ENCODE assay signal across 11 cellular contexts in the genomic region with DNA sequence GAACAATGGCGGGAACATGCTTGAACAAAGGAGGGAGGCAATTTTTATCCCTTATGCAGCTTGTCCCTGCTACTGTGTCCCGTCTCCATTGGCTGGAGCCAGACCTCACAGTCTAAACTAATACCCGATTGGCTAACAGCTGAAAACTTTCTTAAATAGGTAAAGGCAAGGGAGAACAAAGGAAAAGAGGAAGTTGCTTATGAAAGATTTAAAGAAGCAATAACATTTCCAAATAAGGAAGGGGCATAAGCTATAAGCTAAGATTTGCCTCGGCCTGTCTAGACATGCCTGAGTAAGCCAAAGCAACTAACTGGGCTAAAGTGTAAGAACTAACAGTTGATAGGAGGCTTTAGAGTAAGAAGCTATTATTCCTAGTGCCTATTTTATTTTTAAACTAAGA. TPM values are rescaled to one million over a fixed set of nuclear protein-coding genes. Genes with fewer than 3 reads are reported as not detected.
A peak's percentile ranks its signal among the peaks of the same experiment; 100 is the strongest.
DNase-seq lines count a peak whose midpoint lies in the region; ATAC-seq, FAIRE-seq and TF ChIP-seq lines count a peak whose summit lies in the region.
"Not testable (repeated sequence)": the region's sequence is repeated elsewhere in the genome, so short reads cannot be mapped to it uniquely, and the experiment has no call there.
"Had no signal": no experiment of that assay in that cellular context is flagged by ENCODE, and none has a peak within 500 bp of the region (broad histone marks: within the 10 kb centered on the region; RNA-seq: fewer than 3 reads in every experiment).

No MANE protein-coding gene starts in this region.

- not testable (repeated sequence) for FAIRE-seq in GM12878 (lab: Jason Lieb, UNC)

- CTCF ChIA-PET in GM12878 (lab: Yijun Ruan, JAX) = interaction anchor here (1.5 to 1.6 kb wide), 2 partner anchors 10 to 81 kb away, joined by 3 to 7 read pairs; no protein-coding TSS in a partner anchor

- H3K4me2 ChIP-seq in GM12878 (ENCODE audit: control insufficient read depth, insufficient read depth); hepatocyte: not testable (repeated sequence)

- H3K27ac ChIP-seq in GM12878 (ENCODE audit: control insufficient read depth, insufficient read depth) (peak overlapping the region; percentile 45; the same call in 1 of the 2 replicates), hepatocyte (peak overlapping the region; percentile 60)

- TF ChIP-seq RAD21 in GM12878 (IDR thresholded peaks at IDR 0.05; ENCODE audit: insufficient read depth, low read depth, low read length) = not testable (repeated sequence)

- RAD21 ChIA-PET in GM12878 (lab: Charles Lee; ENCODE audit: unreplicated experiment) = interaction anchor here (1.2 to 1.6 kb wide), 3 partner anchors 9 to 80 kb away, joined by 4 to 6 read pairs (median 5); no protein-coding TSS in a partner anchor

- ATAC-seq in GM18868 (IDR thresholded peaks at IDR 0.05; ENCODE audit: unreplicated experiment) (peak; percentile 44), GM12878 (peak; percentile 77)

- not testable (repeated sequence) for H3K4me1 ChIP-seq in HAP-1; GM12878 (ENCODE audit: control insufficient read depth, insufficient read depth, low read length); hepatocyte (ENCODE audit: insufficient read depth)

- not testable (repeated sequence) for H3K9me2 ChIP-seq in hepatocyte (replicated peaks; ENCODE audit: insufficient read depth)

- not testable (repeated sequence) for TF ChIP-seq EP300 in GM12878 (IDR thresholded peaks at IDR 0.05; ENCODE audit: borderline replicate concordance in 1 of 2, control insufficient read depth in 1 of 2, low read depth in 2 of 2, low read length in 2 of 2)

- DNase-seq in Daoy (ENCODE audit: low read depth) (peak; percentile 7), HAP-1 (ENCODE audit: low spot score in 2 of 2) (peak; percentile 5 to 15), LoVo (ENCODE audit: low spot score) (peak; percentile 10), SIG-M5 (lab: John Stamatoyannopoulos, UW) (peak; percentile 31), ureter (ENCODE audit: low spot score) (peak; percentile 47)
- not testable (repeated sequence) for DNase-seq in GM12878 (ENCODE audit: low read depth, low spot score); hepatocyte (ENCODE audit: low spot score)

- intact Hi-C loops in GM12878 (cut with micrococcal nuclease; ENCODE audit: unreplicated experiment) = not testable (repeated sequence)

- H3K27me3 ChIP-seq in HAP-1 (ENCODE audit: low read depth); GM12878 (replicated peaks in 1 of 2; ENCODE audit: control insufficient read depth in 2 of 2, insufficient read depth in 2 of 2, low read length in 1 of 2); hepatocyte: not testable (repeated sequence)

- not testable (repeated sequence) for H3K36me3 ChIP-seq in HAP-1 (replicated peaks); GM12878 (ENCODE audit: control insufficient read depth in 2 of 2, insufficient read depth in 2 of 2, low read length in 1 of 2); hepatocyte (replicated peaks; ENCODE audit: insufficient read depth, low read depth)

- H4K20me1 ChIP-seq in GM12878 (ENCODE audit: control insufficient read depth, insufficient read depth); hepatocyte (ENCODE audit: insufficient read depth, poor library complexity, severe bottlenecking): not testable (repeated sequence)

- not testable (repeated sequence) for H3K9ac ChIP-seq in GM12878 (ENCODE audit: control insufficient read depth, insufficient read depth, low read length)

- TF ChIP-seq CTCF in GM12878 (IDR thresholded peaks at IDR 0.05 in 2 of 3, conservative IDR thresholded peaks at IDR 0.05 in 1 of 3; ENCODE audit: control insufficient read depth in 2 of 3, extremely low read depth in 1 of 3, insufficient read depth in 1 of 3, low read depth in 3 of 3, low read length in 3 of 3); hepatocyte (IDR thresholded peaks at IDR 0.05; ENCODE audit: poor library complexity): not testable (repeated sequence)

- not testable (repeated sequence) for H3K4me3 ChIP-seq in HAP-1, GM12878, hepatocyte

- not testable (repeated sequence) for BruUV-seq in GM12878 (replicated peaks; lab: Mats Ljungman, UMichigan)

- not testable (repeated sequence) for H3K79me2 ChIP-seq in GM12878 (ENCODE audit: control insufficient read depth, insufficient read depth, low read length); hepatocyte

- in situ Hi-C loops in HAP-1 (cut with MboI; ENCODE audit: low sequenced_read_pairs); GM12878 (cut with MboI): not testable (repeated sequence)

- SMC1A ChIA-PET in GM12878 (lab: Charles Lee; ENCODE audit: uncharacterized antibody, unreplicated experiment) = interaction anchor here (0.8 to 1.7 kb wide), 4 partner anchors 10 to 81 kb away, joined by 3 to 5 read pairs (median 4); no protein-coding TSS in a partner anchor

- not testable (repeated sequence) for TF ChIP-seq POLR2A in GM12878 (IDR thresholded peaks at IDR 0.05; ENCODE audit: low read depth, low read length)

- 20% methylated on average over 4 of the region's 4 CpGs for WGBS in GM12878 (ENCODE audit: insufficient coverage, insufficient replicate concordance, low lambda C conversion rate, missing lambda C conversion rate)
- WGBS in hepatocyte (ENCODE audit: low lambda C conversion rate, missing lambda C conversion rate) = 78% methylated on average over 4 of the region's 4 CpGs

- not testable (repeated sequence) for H3K9me3 ChIP-seq in HAP-1; GM12878 (replicated peaks; ENCODE audit: control insufficient read depth, insufficient read depth, low read length); hepatocyte (ENCODE audit: low read depth)

- H2AFZ ChIP-seq in GM12878 (ENCODE audit: control insufficient read depth, low read depth, low read length); hepatocyte: not testable (repeated sequence)

- POLR2A ChIA-PET in GM12878 (lab: Charles Lee) = not testable (repeated sequence)

TF ChIP-seq in GM12878, 131 proteins besides CTCF, POLR2A, EP300 and RAD21:
- TF ChIP-seq SRF (IDR thresholded peaks at IDR 0.05; ENCODE audit: low read depth in 2 of 2, low read length in 2 of 2) = peak in 1 of 2 experiments; percentile 75; a peak in 2 of 4 replicates
- TF ChIP-seq SPI1 (IDR thresholded peaks at IDR 0.05; ENCODE audit: borderline replicate concordance, insufficient read depth, low read depth, low read length) = 0 out of 2 replicates have a peak, but pooled peaks have one; percentile 36
- TF ChIP-seq, protein P1, sequence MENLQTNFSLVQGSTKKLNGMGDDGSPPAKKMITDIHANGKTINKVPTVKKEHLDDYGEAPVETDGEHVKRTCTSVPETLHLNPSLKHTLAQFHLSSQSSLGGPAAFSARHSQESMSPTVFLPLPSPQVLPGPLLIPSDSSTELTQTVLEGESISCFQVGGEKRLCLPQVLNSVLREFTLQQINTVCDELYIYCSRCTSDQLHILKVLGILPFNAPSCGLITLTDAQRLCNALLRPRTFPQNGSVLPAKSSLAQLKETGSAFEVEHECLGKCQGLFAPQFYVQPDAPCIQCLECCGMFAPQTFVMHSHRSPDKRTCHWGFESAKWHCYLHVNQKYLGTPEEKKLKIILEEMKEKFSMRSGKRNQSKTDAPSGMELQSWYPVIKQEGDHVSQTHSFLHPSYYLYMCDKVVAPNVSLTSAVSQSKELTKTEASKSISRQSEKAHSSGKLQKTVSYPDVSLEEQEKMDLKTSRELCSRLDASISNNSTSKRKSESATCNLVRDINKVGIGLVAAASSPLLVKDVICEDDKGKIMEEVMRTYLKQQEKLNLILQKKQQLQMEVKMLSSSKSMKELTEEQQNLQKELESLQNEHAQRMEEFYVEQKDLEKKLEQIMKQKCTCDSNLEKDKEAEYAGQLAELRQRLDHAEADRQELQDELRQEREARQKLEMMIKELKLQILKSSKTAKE (IDR thresholded peaks at IDR 0.05; ENCODE audit: low read depth, poor library complexity, severe bottlenecking) = peak; percentile 51

RNA-seq across cellular contexts. Expression of a gene that starts 47.2 kb away (rescaled TPM):
- total RNA-seq in Daoy (2014; rRNA removed; shearing (Covaris generic)) = 3.9 and 15.8 TPM in 2 replicates
- total RNA-seq in GM12878 (2013; cell fraction: nucleolus; rRNA removed) = not detected in 2 replicates
- total RNA-seq in GM12878 (2014; rRNA removed) = 0.49 TPM in 1 of 2 replicates, not detected in the other
- 0.14 TPM in 1 of 2 replicates, not detected in the other for total RNA-seq in GM12878 (2014; rRNA removed; fragmentation: Illumina TruSeq; extraction: Trizol)
- total RNA-seq in GM12878 (2021) = 0.16 and 0.26 TPM in 2 replicates
- not detected for polyA plus RNA-seq in GM12878 (2011; ENCODE audit: low read depth)
- 3.1 TPM in 2 replicates for polyA plus RNA-seq in GM12878 (2011; rRNA removed)
- polyA plus RNA-seq in GM12878 (2011; cell fraction: cytosol; rRNA removed) = 2.4 and 3.7 TPM in 2 replicates
- polyA plus RNA-seq in GM12878 (2011; cell fraction: nucleus; rRNA removed) = 7.5 and 13.6 TPM in 2 replicates
- polyA plus RNA-seq in GM12878 (2012) = not detected in 2 replicates
- polyA plus RNA-seq in GM12878 (2014; fragmentation: Illumina TruSeq; extraction: Trizol) = 0.29 and 0.34 TPM in 2 replicates
- polyA plus RNA-seq in GM12878 (2014; fragmentation: Nextera tagmentation; extraction: Ambion mirVana) = under 1 TPM; 0.08 to 0.24 TPM
- 0.26 and 0.27 TPM in 2 replicates for polyA plus RNA-seq in GM12878 (2014; rRNA removed)
- polyA plus RNA-seq in GM12878 (2016; fragmentation: Nextera tagmentation; extraction: Ambion mirVana) = under 1 TPM in 1 of 2 experiments, not detected in 1; 0.10 TPM
- 1.1 and 1.9 TPM in 2 replicates for polyA minus RNA-seq in GM12878 (2011; rRNA and poly(A)+ RNA removed)
- not detected in 2 replicates for polyA minus RNA-seq in GM12878 (2011; cell fraction: cytosol; rRNA and poly(A)+ RNA removed)
- polyA minus RNA-seq in GM12878 (2011; cell fraction: nucleus; rRNA and poly(A)+ RNA removed) = 1.6 and 1.9 TPM in 2 replicates
- 1.5 and 3.4 TPM in 2 replicates for total RNA-seq in hepatocyte
- 10.0 and 10.8 TPM in 2 replicates for polyA plus RNA-seq in hepatocyte
- total RNA-seq in ureter = not detected
- total RNA-seq: ascending aorta; CD8-positive, alpha-beta memory T cell; right atrium auricular region had no signal
- polyA plus RNA-seq: CD8-positive, alpha-beta memory T cell had no signal
